In genomic region chr9:134376386-134377142, GRCh38 we compare ENCODE assay signal across 9 cellular contexts. TPM values are rescaled to one million over a fixed set of nuclear protein-coding genes. Genes with fewer than 3 reads are reported as not detected.
A peak's percentile ranks its signal among the peaks of the same experiment; 100 is the strongest.
DNase-seq lines count a peak whose midpoint lies in the region; ATAC-seq, FAIRE-seq and TF ChIP-seq lines count a peak whose summit lies in the region.
"Had no signal": no experiment of that assay in that cellular context is flagged by ENCODE, and none has a peak within 500 bp of the region (broad histone marks: within the 10 kb centered on the region; RNA-seq: fewer than 3 reads in every experiment).

No MANE protein-coding gene starts in this region.

- peaks cover 56 to 64% of the 10 kb centered on the region in 2 donors for H3K4me1 ChIP-seq in breast epithelium
- H3K4me1 ChIP-seq in kidney (ENCODE audit: control insufficient read depth in 1 of 2, insufficient read depth in 1 of 2, low read depth in 1 of 2, low read length in 2 of 2), result peaks cover 45 to 84% of the 10 kb centered on the region in 2 donors
- H3K4me1 ChIP-seq in skeletal muscle tissue (ENCODE audit: control insufficient read depth in 3 of 3, insufficient read depth in 3 of 3, low read length in 3 of 3), result peaks cover 90 to 99% (median 97%) of the 10 kb centered on the region in 3 donors

- FAIRE-seq in kidney (lab: Jason Lieb, UNC), result no peak

- H3K36me3 ChIP-seq in breast epithelium (no peaks in the 10 kb centered on the region), kidney (ENCODE audit: control insufficient read depth in 1 of 2, insufficient read depth in 2 of 2, low read length in 2 of 2) (no peaks in the 10 kb centered on the region), skeletal muscle tissue (ENCODE audit: control insufficient read depth in 3 of 3, insufficient read depth in 3 of 3, low read length in 3 of 3) (no peaks in the 10 kb centered on the region), WERI-Rb-1 (no peaks in the 10 kb centered on the region)

- no peak for ATAC-seq in HG02759 (IDR thresholded peaks at IDR 0.05; ENCODE audit: unreplicated experiment)

- H3K9me3 Mint-ChIP-seq in CD14-positive monocyte, result peaks cover 0 to 3% (median 0%) of the 10 kb centered on the region in 7 donors

- peak overlapping the region; percentile 91 to 97 for H3K27ac ChIP-seq in breast epithelium
- H3K27ac ChIP-seq in kidney (ENCODE audit: low read depth in 2 of 2, low read length in 2 of 2), result peak overlapping the region; percentile 61 to 72
- peak overlapping the region; percentile 97 for H3K27ac ChIP-seq in skeletal muscle tissue (ENCODE audit: low read depth, low read length)
- no peak overlapping the region for H3K27ac ChIP-seq in WERI-Rb-1

- TF ChIP-seq POLR2A in breast epithelium (IDR thresholded peaks at IDR 0.05), result no peak

- peak overlapping the region; percentile 80 to 93 for H3K4me3 Mint-ChIP-seq in CD14-positive monocyte

- H3K27me3 Mint-ChIP-seq in CD14-positive monocyte (ENCODE audit: low read depth in 3 of 3), result peaks cover 0 to 2% (median 2%) of the 10 kb centered on the region in 3 donors

- TF ChIP-seq CTCF in CD14-positive monocyte (IDR thresholded peaks at IDR 0.05) (no peak), breast epithelium (IDR thresholded peaks at IDR 0.05) (no peak), kidney (IDR thresholded peaks at IDR 0.05; ENCODE audit: borderline replicate concordance, extremely low read depth, insufficient read depth) (no peak), WERI-Rb-1 (IDR thresholded peaks at IDR 0.05; ENCODE audit: low read depth, low read length) (no peak)

- intact Hi-C loops in CD14-positive monocyte (cut with micrococcal nuclease) (loop anchor here in 1 of 2 donors (5.0 kb wide), 1 partner anchor 34 kb away; no protein-coding TSS in a partner anchor), breast epithelium (cut with DNase I; ENCODE audit: low total_unique reads) (loop anchor here (10.0 kb wide), 1 partner anchor 1622 kb away; no protein-coding TSS in a partner anchor), kidney (cut with DNase I) (no loop called here)

- peak overlapping the region; percentile 73 to 100 (median 89) for H3K27ac Mint-ChIP-seq in CD14-positive monocyte

- H3K27me3 ChIP-seq in breast epithelium, result no peaks in the 10 kb centered on the region
- H3K27me3 ChIP-seq in skeletal muscle tissue (ENCODE audit: control insufficient read depth in 3 of 3, insufficient read depth in 3 of 3, low read length in 3 of 3), result no peaks in the 10 kb centered on the region
- H3K27me3 ChIP-seq in WERI-Rb-1 (ENCODE audit: insufficient read depth, low read depth, severe bottlenecking), result no peaks in the 10 kb centered on the region

- H3K9ac ChIP-seq in kidney (ENCODE audit: low read length in 2 of 2), result peak overlapping the region in 1 of 2 donors; percentile 8
- H3K9ac ChIP-seq in skeletal muscle tissue (ENCODE audit: low read depth in 1 of 3, low read length in 3 of 3), result peak overlapping the region; percentile 72 to 98 (median 92)

- H3K4me3 ChIP-seq in breast epithelium (peak overlapping the region in 1 of 3 donors; percentile 60), kidney (ENCODE audit: low read length in 2 of 2) (no peak overlapping the region), skeletal muscle tissue (ENCODE audit: low read length in 3 of 3) (peak overlapping the region; percentile 50 to 68 (median 59)), WERI-Rb-1 (ENCODE audit: low read depth, low read length) (no peak overlapping the region)

- peaks cover 21 to 51% of the 10 kb centered on the region in 2 donors for H3K36me3 Mint-ChIP-seq in CD14-positive monocyte

- no peak for DNase-seq in CD14-positive monocyte (ENCODE audit: low spot score)
- no peak for DNase-seq in breast epithelium (ENCODE audit: low spot score in 2 of 2)
- DNase-seq in kidney, result no peak
- no peak for DNase-seq in WERI-Rb-1
- no peak for DNase-seq in effector CD8-positive, alpha-beta T cell (lab: John Stamatoyannopoulos, UW)
- DNase-seq in NCI-H1105 treated with DMSO at 0.1 percent for 48 hours (lab: John Stamatoyannopoulos, UW), result no peak
- DNase-seq: activated T-cell treated with anti-CD3 and anti-CD28 coated beads, Interleukin-2, amount 50 U/mL, for 1 hour had no signal

- H3K4me1 Mint-ChIP-seq in CD14-positive monocyte, result peaks cover 89% of the 10 kb centered on the region

- H3K9me3 ChIP-seq in breast epithelium, result no peaks in the 10 kb centered on the region
- H3K9me3 ChIP-seq in kidney (ENCODE audit: control insufficient read depth in 1 of 2, low read length in 2 of 2), result no peaks in the 10 kb centered on the region
- H3K9me3 ChIP-seq in skeletal muscle tissue (ENCODE audit: control insufficient read depth in 3 of 3, low read length in 3 of 3), result no peaks in the 10 kb centered on the region
- H3K9me3 ChIP-seq in WERI-Rb-1 (ENCODE audit: severe bottlenecking), result no peaks in the 10 kb centered on the region

RNA-seq across cellular contexts. Expression of gene RXRA, which starts 50.3 kb away (rescaled TPM):
- polyA plus RNA-seq in CD14-positive monocyte (10 to 100 TPM; 15.8 to 23.2 TPM), kidney (ENCODE audit: insufficient read depth, low read depth, low replicate concordance) (24.0 TPM)
- total RNA-seq in breast epithelium (10 to 100 TPM; 31.0 to 63.0 (median 31.5) TPM), kidney (49.5 TPM), skeletal muscle tissue (11.5 TPM)

Comparison
In these comparisons a context has a peak if more than half of its experiments do, and no peak if none do; other contexts are left out.
1. H3K4me3 ChIP-seq: peak in skeletal muscle tissue (3 of 3); none in kidney (0 of 2) and WERI-Rb-1 (single experiment).